ENCODE assay signal across 14 cellular contexts in the genomic region with DNA sequence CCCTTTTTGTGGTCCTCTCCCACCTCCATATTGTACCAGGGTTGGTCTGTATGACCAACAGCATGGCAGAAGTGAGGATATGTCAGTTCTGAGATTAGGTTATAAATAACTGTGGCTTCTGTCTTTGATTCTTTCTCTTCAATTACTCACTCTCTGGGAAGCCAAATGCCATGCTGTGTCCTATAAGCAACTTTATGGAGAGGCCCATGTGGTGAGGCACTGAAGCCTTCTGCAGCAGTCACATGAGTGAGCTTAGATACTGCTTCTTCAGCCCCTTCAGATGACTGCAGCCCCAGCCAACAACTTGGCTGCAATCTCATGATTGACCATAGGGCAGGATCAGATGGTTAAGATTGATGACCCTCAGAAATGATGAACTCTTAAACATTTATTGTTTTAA. TPM values are rescaled to one million over a fixed set of nuclear protein-coding genes. Genes with fewer than 3 reads are reported as not detected.
DNase-seq lines count a peak whose midpoint lies in the region; TF ChIP-seq lines count a peak whose summit lies in the region.
"Had no signal": no experiment of that assay in that cellular context is flagged by ENCODE, and none has a peak within 500 bp of the region (broad histone marks: within the 10 kb centered on the region; RNA-seq: fewer than 3 reads in every experiment).

No MANE protein-coding gene starts in this region.

- H3K4me3 ChIP-seq in HEK293 (ENCODE audit: low read depth, low read length) (no peak overlapping the region), hepatocyte (no peak overlapping the region), GM23248 (no peak overlapping the region)

- peaks cover 4% of the 10 kb centered on the region; the same call in 1 of the 2 replicates for H3F3A ChIP-seq in GM23248 (ENCODE audit: insufficient read depth)

- no peaks in the 10 kb centered on the region for H3K9me3 ChIP-seq in HEK293 (ENCODE audit: control insufficient read depth, insufficient read depth, low read depth, low read length)
- no peaks in the 10 kb centered on the region for H3K9me3 ChIP-seq in hepatocyte (ENCODE audit: low read depth)
- H3K9me3 ChIP-seq in GM23248 (ENCODE audit: low read depth): no peaks in the 10 kb centered on the region
- H3K9me3 ChIP-seq: BE2C had no signal

- no peak overlapping the region for H3K4me3 Mint-ChIP-seq in activated naive CD8-positive, alpha-beta T cell treated with anti-CD3 and anti-CD28 coated beads for 36 hours
- H3K4me3 Mint-ChIP-seq: CD14-positive monocyte; CD8-positive, alpha-beta T cell had no signal

- H3K4me1 ChIP-seq in HEK293 (ENCODE audit: control insufficient read depth, insufficient read depth, low read length): peaks cover 2% of the 10 kb centered on the region; the same call in 1 of the 2 replicates
- H3K4me1 ChIP-seq in hepatocyte (ENCODE audit: insufficient read depth): peaks cover 16% of the 10 kb centered on the region
- peaks cover 4% of the 10 kb centered on the region; the same call in 1 of the 2 replicates for H3K4me1 ChIP-seq in GM23248 (ENCODE audit: insufficient read depth)
- H3K4me1 ChIP-seq: BE2C had no signal

- CTCF ChIA-PET in HEK293 (lab: Yijun Ruan, JAX): interaction anchor here (0.6 kb wide), 1 partner anchor 35 kb away, joined by 3 read pairs; no protein-coding TSS in a partner anchor

- H4K20me1 ChIP-seq in hepatocyte (ENCODE audit: insufficient read depth, poor library complexity, severe bottlenecking): no peaks in the 10 kb centered on the region
- H4K20me1 ChIP-seq in GM23248 (ENCODE audit: insufficient read depth): no peaks in the 10 kb centered on the region

- H3K27me3 ChIP-seq in hepatocyte: no peaks in the 10 kb centered on the region
- H3K27me3 ChIP-seq in GM23248 (replicated peaks; ENCODE audit: insufficient read depth): no peaks in the 10 kb centered on the region
- H3K27me3 ChIP-seq: BE2C had no signal

- H3K9me3 Mint-ChIP-seq in activated naive CD8-positive, alpha-beta T cell treated with anti-CD3 and anti-CD28 coated beads for 36 hours: no peaks in the 10 kb centered on the region
- H3K9me3 Mint-ChIP-seq: CD8-positive, alpha-beta T cell had no signal

- H3K9ac ChIP-seq in GM23248: no peak overlapping the region

- no peak overlapping the region for H3K27ac Mint-ChIP-seq in activated naive CD8-positive, alpha-beta T cell treated with anti-CD3 and anti-CD28 coated beads for 36 hours
- H3K27ac Mint-ChIP-seq: CD14-positive monocyte; CD8-positive, alpha-beta T cell had no signal

- H3K36me3 ChIP-seq in HEK293 (ENCODE audit: control insufficient read depth in 2 of 2, insufficient read depth in 1 of 2, low read length in 2 of 2): no peaks in the 10 kb centered on the region
- no peaks in the 10 kb centered on the region for H3K36me3 ChIP-seq in hepatocyte (replicated peaks; ENCODE audit: insufficient read depth, low read depth)
- H3K36me3 ChIP-seq in GM23248 (ENCODE audit: low read depth): no peaks in the 10 kb centered on the region
- H3K36me3 ChIP-seq: BE2C had no signal

- H3K4me2 ChIP-seq in hepatocyte (no peak overlapping the region), GM23248 (ENCODE audit: unreplicated experiment) (no peak overlapping the region)

- POLR2A ChIA-PET in HEK293 (lab: Yijun Ruan, JAX): interaction anchor here (0.6 kb wide), 1 partner anchor 27 kb away, joined by 3 read pairs; no protein-coding TSS in a partner anchor

- H3K79me2 ChIP-seq in hepatocyte (no peaks in the 10 kb centered on the region), GM23248 (ENCODE audit: insufficient read depth) (no peaks in the 10 kb centered on the region)

- peak; percentile 20 for DNase-seq in RPMI7951 (ENCODE audit: low read depth)
- no peak for DNase-seq in hepatocyte (ENCODE audit: low spot score)
- no peak for DNase-seq in GM23248
- no peak for DNase-seq in activated naive CD8-positive, alpha-beta T cell treated with anti-CD3 and anti-CD28 coated beads for 36 hours
- no peak for DNase-seq in T1000 (lab: John Stamatoyannopoulos, UW)
- DNase-seq in C1 segment of cervical spinal cord (lab: John Stamatoyannopoulos, UW): no peak
- DNase-seq: BE2C; CD8-positive, alpha-beta T cell; COR-L47; DMS153; DMS79 treated with DMSO at 0.1 percent for 48 hours; GDM1 had no signal

- H2AFZ ChIP-seq in hepatocyte: no peak overlapping the region
- H2AFZ ChIP-seq in GM23248: no peak overlapping the region

- in situ Hi-C loops in GM23248 (cut with MboI): no loop called here

- no peaks in the 10 kb centered on the region for H3K9me2 ChIP-seq in hepatocyte (replicated peaks; ENCODE audit: insufficient read depth)
- no peaks in the 10 kb centered on the region for H3K9me2 ChIP-seq in GM23248 (ENCODE audit: insufficient read depth)

- H3K27ac ChIP-seq in HEK293 (ENCODE audit: extremely low read depth, low read depth, low read length): no peak overlapping the region
- peak overlapping the region; percentile 18 for H3K27ac ChIP-seq in hepatocyte
- H3K27ac ChIP-seq in GM23248: no peak overlapping the region

- no peaks in the 10 kb centered on the region for H3K36me3 Mint-ChIP-seq in activated naive CD8-positive, alpha-beta T cell treated with anti-CD3 and anti-CD28 coated beads for 36 hours
- H3K36me3 Mint-ChIP-seq: CD14-positive monocyte; CD8-positive, alpha-beta T cell had no signal

- no peaks in the 10 kb centered on the region for H3K27me3 Mint-ChIP-seq in activated naive CD8-positive, alpha-beta T cell treated with anti-CD3 and anti-CD28 coated beads for 36 hours

- no peak for TF ChIP-seq CTCF in HEK293 (tag by site-specific recombination; IDR thresholded peaks at IDR 0.05)
- no peak for TF ChIP-seq CTCF in hepatocyte (IDR thresholded peaks at IDR 0.05; ENCODE audit: poor library complexity)

- peaks cover 6% of the 10 kb centered on the region for H3K4me1 Mint-ChIP-seq in activated naive CD8-positive, alpha-beta T cell treated with anti-CD3 and anti-CD28 coated beads for 36 hours

TF ChIP-seq in HEK293, 187 proteins besides CTCF, POLR2A, EP300 and RAD21:
- TF ChIP-seq ZNF530 (tag by site-specific recombination; IDR thresholded peaks at IDR 0.05; ENCODE audit: low read depth) (no peak), HOXA7 (CRISPR knock-in tag; IDR thresholded peaks at IDR 0.05; ENCODE audit: borderline replicate concordance) (no peak), GLIS1 (tag by site-specific recombination; IDR thresholded peaks at IDR 0.05) (no peak), ZNF544 (tag by site-specific recombination; IDR thresholded peaks at IDR 0.05) (no peak), ZNF623 (tag by site-specific recombination; IDR thresholded peaks at IDR 0.05) (no peak), ZNF654 (tag by site-specific recombination; IDR thresholded peaks at IDR 0.05; ENCODE audit: low read depth) (no peak), ZNF416 (tag by site-specific recombination; IDR thresholded peaks at IDR 0.05) (no peak), MYNN (tag by site-specific recombination; IDR thresholded peaks at IDR 0.05; ENCODE audit: borderline replicate concordance) (no peak), ZIC2 (tag by site-specific recombination; IDR thresholded peaks at IDR 0.05) (peak; percentile 25; the same call in 1 of the 2 replicates)

RNA-seq across cellular contexts. Expression of a gene that starts 34.0 kb away (rescaled TPM):
- 2.9 and 3.5 TPM in 2 replicates for total RNA-seq in RPMI7951 (2014; rRNA removed; shearing (Covaris generic))
- 1.3 and 2.4 TPM in 2 replicates for total RNA-seq in hepatocyte
- polyA plus RNA-seq in hepatocyte (0.88 and 2.6 TPM in 2 replicates), GM23248 (2016; fragmentation: Nextera tagmentation; extraction: Ambion mirVana) (0.71 and 0.78 TPM in 2 replicates)
- total RNA-seq in GM23248 (2014; rRNA removed; shearing (Covaris generic)): 0.51 and 0.65 TPM in 2 replicates
- total RNA-seq in activated naive CD8-positive, alpha-beta T cell treated with anti-CD3 and anti-CD28 coated beads for 36 hours: 1 to 10 TPM in 1 of 2 experiments, under 1 TPM in 1; 0.84 to 1.1 TPM
- total RNA-seq: CD8-positive, alpha-beta T cell had no signal
